8 cellular contexts compared by ENCODE assay signal in genomic region chr19:10653482-10653731, GRCh38. TPM values are rescaled to one million over a fixed set of nuclear protein-coding genes. Genes with fewer than 3 reads are reported as not detected.
DNase-seq lines count a peak whose midpoint lies in the region; ATAC-seq, FAIRE-seq and TF ChIP-seq lines count a peak whose summit lies in the region.

No MANE protein-coding gene starts in this region.

- peaks cover 23 to 56% (median 34%) of the 10 kb centered on the region in 4 donors for H3K4me1 Mint-ChIP-seq in CD4-positive, CD25-positive, alpha-beta regulatory T cell

- peaks cover 3% of the 10 kb centered on the region for H3F3A ChIP-seq in neural cell (ENCODE audit: insufficient read depth, low read length, poor library complexity, severe bottlenecking)

- H3K9me2 ChIP-seq in neural cell (ENCODE audit: insufficient read depth, low read length) = no peaks in the 10 kb centered on the region

- H4K8ac ChIP-seq in H1 (ENCODE audit: extremely low read depth, insufficient read depth, low read length) = peak overlapping the region; percentile 100

- peak overlapping the region; percentile 47 for H3K4ac ChIP-seq in H1 (replicated peaks; ENCODE audit: insufficient read length, low read depth, low read length)

- in situ Hi-C loops in GM13976 (cut with MboI; ENCODE audit: low sequenced_read_pairs, unreplicated experiment) = no loop called here

- H3K18ac ChIP-seq in H1 (ENCODE audit: extremely low read depth, low read length) = peak overlapping the region; percentile 84

- no peak for TF ChIP-seq POLR2A in NB4 (IDR thresholded peaks at IDR 0.05; ENCODE audit: extremely low read depth, insufficient read length)
- TF ChIP-seq POLR2A in H1 (IDR thresholded peaks at IDR 0.05; ENCODE audit: control extremely low read depth in 1 of 2, low read depth in 2 of 2, low read length in 2 of 2) = no peak

- H2BK20ac ChIP-seq in H1 (ENCODE audit: low read length) = no peak overlapping the region

- POLR2A ChIA-PET in H1 (lab: Charles Lee; ENCODE audit: partially characterized antibody) = interaction anchor here (0.7 to 59.0 kb wide), 11 partner anchors 9 to 84 kb away, joined by 3 to 1874 read pairs (median 4); partner anchors contain the start of genes CDKN2D, DNM2 and QTRT1

- H3K23ac ChIP-seq in H1 (ENCODE audit: insufficient read length) = no peak overlapping the region

- H3K27me3 ChIP-seq in CD4-positive, CD25-positive, alpha-beta regulatory T cell (ENCODE audit: control insufficient read depth, insufficient read depth, low read length) = no peaks in the 10 kb centered on the region
- H3K27me3 ChIP-seq in H1 (replicated peaks in 1 of 4; ENCODE audit: control insufficient read depth in 3 of 4, extremely low read depth in 1 of 4, insufficient read depth in 3 of 4, low read length in 3 of 4) = no peaks in the 10 kb centered on the region
- H3K27me3 ChIP-seq in neural cell (ENCODE audit: insufficient read depth, low read depth, low read length) = no peaks in the 10 kb centered on the region

- DNase-seq in CD4-positive, CD25-positive, alpha-beta regulatory T cell = no peak
- no peak for DNase-seq in NB4 (ENCODE audit: low read depth)
- DNase-seq in H1 (ENCODE audit: low read depth in 1 of 2, low spot score in 2 of 2) = no peak
- no peak for DNase-seq in GM13976 (ENCODE audit: low spot score)
- DNase-seq in NCI-H748 treated with DMSO at 0.1 percent for 48 hours (lab: John Stamatoyannopoulos, UW) = no peak

- peak overlapping the region; percentile 95 to 97 (median 96) for H3K4me3 Mint-ChIP-seq in CD4-positive, CD25-positive, alpha-beta regulatory T cell

- H3K9me3 Mint-ChIP-seq in CD4-positive, CD25-positive, alpha-beta regulatory T cell = no peaks in the 10 kb centered on the region

- peaks cover 7 to 18% of the 10 kb centered on the region in 2 experiments for H4K20me1 ChIP-seq in H1 (replicated peaks in 1 of 2; ENCODE audit: control insufficient read depth in 1 of 2, insufficient read depth in 2 of 2, low read length in 2 of 2)
- H4K20me1 ChIP-seq in neural cell (ENCODE audit: insufficient read depth) = no peaks in the 10 kb centered on the region

- H3K4me1 ChIP-seq in CD4-positive, CD25-positive, alpha-beta regulatory T cell (ENCODE audit: control insufficient read depth, insufficient read depth, low read length, poor library complexity, severe bottlenecking) = peaks cover 55% of the 10 kb centered on the region
- 0 out of 7 replicates have a peak, but pooled peaks cover 0 to 2% (median 0%) of the 10 kb centered on the region in 4 experiments for H3K4me1 ChIP-seq in H1 (replicated peaks in 1 of 4; ENCODE audit: control insufficient read depth in 3 of 4, insufficient read depth in 4 of 4, low read length in 3 of 4)

- ATAC-seq in CD4-positive, CD25-positive, alpha-beta regulatory T cell (ENCODE audit: low read depth in 2 of 2) = no peak
- ATAC-seq in HG02870 (IDR thresholded peaks at IDR 0.05; ENCODE audit: unreplicated experiment) (no peak), HG03565 (IDR thresholded peaks at IDR 0.05; ENCODE audit: unreplicated experiment) (no peak)

- H3K27ac Mint-ChIP-seq in CD4-positive, CD25-positive, alpha-beta regulatory T cell = peak overlapping the region; percentile 97 to 99 (median 99)

- H3K36me3 Mint-ChIP-seq in CD4-positive, CD25-positive, alpha-beta regulatory T cell = peaks cover 14% of the 10 kb centered on the region

- no peak overlapping the region for H2BK120ac ChIP-seq in H1 (replicated peaks; ENCODE audit: low read depth, low read length)

- peak overlapping the region; percentile 76; the same call in 1 of the 2 replicates for H2BK15ac ChIP-seq in H1 (ENCODE audit: low read length)

- peak overlapping the region; percentile 87; the same call in 1 of the 2 replicates for H2BK12ac ChIP-seq in H1 (ENCODE audit: low read depth, low read length)

- peak overlapping the region; percentile 78 for H3K4me3 ChIP-seq in CD4-positive, CD25-positive, alpha-beta regulatory T cell (ENCODE audit: low read depth, low read length)
- peak overlapping the region; percentile 74 for H3K4me3 ChIP-seq in NB4 (ENCODE audit: low read depth, low read length)
- peak overlapping the region; percentile 98 to 100 (median 99) for H3K4me3 ChIP-seq in H1 (ENCODE audit: extremely low read depth in 1 of 4, insufficient read depth in 2 of 4, low read depth in 3 of 4, low read length in 4 of 4)
- H3K4me3 ChIP-seq in neural cell (ENCODE audit: low read length) = peak overlapping the region; percentile 77

- peak overlapping the region; percentile 91 for H2AK5ac ChIP-seq in H1 (ENCODE audit: low read depth, low read length)

- H4K5ac ChIP-seq in H1 (ENCODE audit: insufficient read length, low read depth, low read length) = peak overlapping the region; percentile 77

- H3K14ac ChIP-seq in H1 (ENCODE audit: insufficient read length) = no peak overlapping the region

- TF ChIP-seq EP300 in H1 (IDR thresholded peaks at IDR 0.05; ENCODE audit: borderline replicate concordance in 1 of 2, low read depth in 2 of 2, low read length in 2 of 2) (no peak), neural cell (conservative IDR thresholded peaks at IDR 0.05; ENCODE audit: poor library complexity, severe bottlenecking) (no peak)

- peak overlapping the region; percentile 97 for H2BK5ac ChIP-seq in H1 (ENCODE audit: low read depth, low read length)

- H2AFZ ChIP-seq in H1 (ENCODE audit: low read length) (no peak overlapping the region), neural cell (ENCODE audit: low read depth, low read length) (peak overlapping the region; percentile 77)

- TF ChIP-seq RAD21 in H1 (IDR thresholded peaks at IDR 0.05 in 1 of 2, conservative IDR thresholded peaks at IDR 0.05 in 1 of 2; ENCODE audit: low read depth in 2 of 2, low read length in 2 of 2) (no peak), neural cell (conservative IDR thresholded peaks at IDR 0.05) (peak; percentile 25)

- H3K79me1 ChIP-seq in H1 (ENCODE audit: low read depth, low read length) = no peaks in the 10 kb centered on the region; the same call in 1 of the 2 replicates

- H3K9me3 ChIP-seq in CD4-positive, CD25-positive, alpha-beta regulatory T cell (ENCODE audit: control insufficient read depth in 2 of 2, low read length in 2 of 2) = no peaks in the 10 kb centered on the region
- no peaks in the 10 kb centered on the region for H3K9me3 ChIP-seq in H1 (ENCODE audit: insufficient read depth in 2 of 2, low read depth in 1 of 2, low read length in 1 of 2)
- H3K9me3 ChIP-seq in neural cell (ENCODE audit: low read length) = no peaks in the 10 kb centered on the region

- 1% methylated on average over 15 of the region's 18 CpGs; no CpG with 5 or more reads in 1 of the 2 experiments for WGBS in H1 (ENCODE audit: extremely low coverage in 1 of 2, insufficient coverage in 1 of 2, insufficient read length in 1 of 2, insufficient replicate concordance in 2 of 2, low coverage in 1 of 2, low lambda C conversion rate in 2 of 2, missing lambda C conversion rate in 1 of 2), 2 experiments

- H3K27ac ChIP-seq in CD4-positive, CD25-positive, alpha-beta regulatory T cell (ENCODE audit: insufficient read depth, low read length, poor library complexity, severe bottlenecking) = peak overlapping the region; percentile 100
- H3K27ac ChIP-seq in H1 (ENCODE audit: low read depth, low read length) = peak overlapping the region; percentile 98
- peak overlapping the region; percentile 97 for H3K27ac ChIP-seq in neural cell (ENCODE audit: low read length)

- H3K9ac ChIP-seq in H1 (replicated peaks in 1 of 4; ENCODE audit: extremely low read depth in 1 of 4, low read depth in 3 of 4, low read length in 3 of 4) = peak overlapping the region; percentile 97 to 99 (median 99)
- peak overlapping the region; percentile 95 for H3K9ac ChIP-seq in neural cell (ENCODE audit: low read length)

- H3K4me2 ChIP-seq in H1 (ENCODE audit: insufficient read depth in 1 of 2, low read depth in 2 of 2, low read length in 2 of 2) (peak overlapping the region; percentile 73 to 86), neural cell (ENCODE audit: low read length) (peak overlapping the region; percentile 94)

- H3K79me2 ChIP-seq in H1 (ENCODE audit: control insufficient read depth in 1 of 2, insufficient read depth in 2 of 2, low read length in 2 of 2) = peaks cover 35 to 52% of the 10 kb centered on the region in 2 experiments
- H3K79me2 ChIP-seq in neural cell (replicated peaks; ENCODE audit: insufficient read depth, low read length) = peaks cover 43% of the 10 kb centered on the region

- peaks cover 13% of the 10 kb centered on the region for H3K23me2 ChIP-seq in H1 (ENCODE audit: low read depth, low read length)

- peak overlapping the region; percentile 71 for H4K91ac ChIP-seq in H1 (replicated peaks; ENCODE audit: insufficient read length, low read length)

- peak overlapping the region; percentile 87 for H3K56ac ChIP-seq in H1 (replicated peaks; ENCODE audit: insufficient read length, low read depth, low read length)

- CTCF ChIA-PET in H1 (lab: Charles Lee; ENCODE audit: partially characterized antibody) = interaction anchor here (2.3 to 14.2 kb wide), 2 partner anchors 10 to 71 kb away, joined by 14 to 267 read pairs; no protein-coding TSS in a partner anchor

- H3K27me3 Mint-ChIP-seq in CD4-positive, CD25-positive, alpha-beta regulatory T cell = peaks cover 11% of the 10 kb centered on the region

- TF ChIP-seq CTCF in NB4 (IDR thresholded peaks at IDR 0.05; ENCODE audit: low read depth, low read length) = no peak
- TF ChIP-seq CTCF in H1 (IDR thresholded peaks at IDR 0.05; ENCODE audit: control extremely low read depth in 1 of 3, insufficient read depth in 1 of 3, low read depth in 1 of 3, low read length in 3 of 3) = no peak
- no peak for TF ChIP-seq CTCF in neural cell (IDR thresholded peaks at IDR 0.05; ENCODE audit: poor library complexity, severe bottlenecking)
- no peak for TF ChIP-seq CTCF in GM13976 (IDR thresholded peaks at IDR 0.05; ENCODE audit: borderline replicate concordance, control extremely low read depth, extremely low read depth, insufficient read depth, missing control alignments)

- no peak for FAIRE-seq in H1 (lab: Jason Lieb, UNC)

- H3K36me3 ChIP-seq in CD4-positive, CD25-positive, alpha-beta regulatory T cell (ENCODE audit: control insufficient read depth, insufficient read depth, low read length) = peaks cover 3% of the 10 kb centered on the region
- H3K36me3 ChIP-seq in H1 (ENCODE audit: control insufficient read depth in 2 of 4, insufficient read depth in 4 of 4, low read length in 3 of 4) (peaks cover 7 to 33% (median 12%) of the 10 kb centered on the region in 4 experiments; a peak in 6 of 8 replicates), neural cell (ENCODE audit: insufficient read depth, low read length) (no peaks in the 10 kb centered on the region)

RNA-seq across cellular contexts. Expression of gene ILF3, which starts 0.7 kb away (rescaled TPM):
- total RNA-seq in CD4-positive, CD25-positive, alpha-beta regulatory T cell = 444 TPM
- 10 to 100 TPM; 54.8 to 70.8 (median 62.1) TPM for polyA plus RNA-seq in CD4-positive, CD25-positive, alpha-beta regulatory T cell
- total RNA-seq in H1 (2021; fragmentation: NEBNext Ultra II Directional; extraction: Animal tissue kit (Norgen Biotek cat#: 25700)) = 675 and 695 TPM in 2 replicates
- 291 and 412 TPM in 2 replicates for polyA plus RNA-seq in H1 (2011; rRNA removed)
- polyA plus RNA-seq in H1 (2011; cell fraction: cytosol; rRNA removed) = 422 TPM
- polyA plus RNA-seq in H1 (2011; cell fraction: nucleus; rRNA removed) = 936 TPM
- 420 to 558 TPM (median 549 TPM) in 4 replicates for polyA plus RNA-seq in H1 (2012, experiment 1 of 2)
- 262 TPM for polyA plus RNA-seq in H1 (2012, experiment 2 of 2)
- polyA plus RNA-seq in H1 (2013, experiment 1 of 2) = 360 TPM
- polyA plus RNA-seq in H1 (2013, experiment 2 of 2) = 337 TPM
- 399 and 421 TPM in 2 replicates for polyA minus RNA-seq in H1 (2011; rRNA and poly(A)+ RNA removed)
- polyA minus RNA-seq in H1 (2011; cell fraction: cytosol; rRNA and poly(A)+ RNA removed) = 267 TPM
- 311 TPM for polyA minus RNA-seq in H1 (2011; cell fraction: nucleus; rRNA and poly(A)+ RNA removed)
- polyA plus RNA-seq in neural cell = 464 and 522 TPM in 2 replicates
- 314 and 333 TPM in 2 replicates for polyA minus RNA-seq in neural cell

RNA-seq across cellular contexts. Expression of gene SLC44A2, which starts 28.1 kb away (rescaled TPM):
- 236 TPM for total RNA-seq in CD4-positive, CD25-positive, alpha-beta regulatory T cell
- 100 to 1,000 TPM; 225 to 280 (median 255) TPM for polyA plus RNA-seq in CD4-positive, CD25-positive, alpha-beta regulatory T cell
- 118 and 120 TPM in 2 replicates for total RNA-seq in H1 (2021; fragmentation: NEBNext Ultra II Directional; extraction: Animal tissue kit (Norgen Biotek cat#: 25700))
- 105 and 113 TPM in 2 replicates for polyA plus RNA-seq in H1 (2011; rRNA removed)
- polyA plus RNA-seq in H1 (2011; cell fraction: cytosol; rRNA removed) = 80.7 TPM
- polyA plus RNA-seq in H1 (2011; cell fraction: nucleus; rRNA removed) = 208 TPM
- 91.8 to 115 TPM (median 97.4 TPM) in 4 replicates for polyA plus RNA-seq in H1 (2012, experiment 1 of 2)
- polyA plus RNA-seq in H1 (2012, experiment 2 of 2) = 122 TPM
- polyA plus RNA-seq in H1 (2013, experiment 1 of 2) = 119 TPM
- polyA plus RNA-seq in H1 (2013, experiment 2 of 2) = 115 TPM
- polyA minus RNA-seq in H1 (2011; rRNA and poly(A)+ RNA removed) = 110 and 111 TPM in 2 replicates
- polyA minus RNA-seq in H1 (2011; cell fraction: cytosol; rRNA and poly(A)+ RNA removed) = 60.9 TPM
- polyA minus RNA-seq in H1 (2011; cell fraction: nucleus; rRNA and poly(A)+ RNA removed) = 63.2 TPM
- 50.0 and 55.7 TPM in 2 replicates for polyA plus RNA-seq in neural cell
- 28.1 and 29.5 TPM in 2 replicates for polyA minus RNA-seq in neural cell

RNA-seq across cellular contexts. Expression of gene QTRT1, which starts 47.8 kb away (rescaled TPM):
- 37.2 TPM for total RNA-seq in CD4-positive, CD25-positive, alpha-beta regulatory T cell
- 10 to 100 TPM; 30.6 to 43.7 (median 36.9) TPM for polyA plus RNA-seq in CD4-positive, CD25-positive, alpha-beta regulatory T cell
- total RNA-seq in H1 (2021; fragmentation: NEBNext Ultra II Directional; extraction: Animal tissue kit (Norgen Biotek cat#: 25700)) = 61.1 and 61.6 TPM in 2 replicates
- polyA plus RNA-seq in H1 (2011; rRNA removed) = 94.2 and 126 TPM in 2 replicates
- polyA plus RNA-seq in H1 (2011; cell fraction: cytosol; rRNA removed) = 106 TPM
- 245 TPM for polyA plus RNA-seq in H1 (2011; cell fraction: nucleus; rRNA removed)
- 59.3 to 105 TPM (median 99.7 TPM) in 4 replicates for polyA plus RNA-seq in H1 (2012, experiment 1 of 2)
- polyA plus RNA-seq in H1 (2012, experiment 2 of 2) = 74.3 TPM
- 33.7 TPM for polyA plus RNA-seq in H1 (2013, experiment 1 of 2)
- 31.1 TPM for polyA plus RNA-seq in H1 (2013, experiment 2 of 2)
- polyA minus RNA-seq in H1 (2011; rRNA and poly(A)+ RNA removed) = 24.7 and 28.9 TPM in 2 replicates
- polyA minus RNA-seq in H1 (2011; cell fraction: cytosol; rRNA and poly(A)+ RNA removed) = 20.5 TPM
- 38.8 TPM for polyA minus RNA-seq in H1 (2011; cell fraction: nucleus; rRNA and poly(A)+ RNA removed)
- polyA plus RNA-seq in neural cell = 208 and 249 TPM in 2 replicates
- 28.0 and 28.5 TPM in 2 replicates for polyA minus RNA-seq in neural cell
